25 cellular contexts compared by ENCODE assay signal in genomic region chr9:72836790-72837189, GRCh38.
"Had no signal": no experiment of that assay in that cellular context is flagged by ENCODE, and none has a peak within 500 bp of the region (broad histone marks: within the 10 kb centered on the region; RNA-seq: fewer than 3 reads in every experiment).

No MANE protein-coding gene starts in this region.

- DNase-seq: natural killer cell; occipital lobe; ovary; posterior cingulate gyrus; psoas muscle; right cardiac atrium; right lobe of liver; stimulated activated CD4-positive, alpha-beta T cell treated with anti-CD3 and anti-CD28 coated beads, Interleukin-15, amount 100 ng/mL, for 24 hours; stimulated activated CD4-positive, alpha-beta T cell treated with anti-CD3 and anti-CD28 coated beads, Interleukin-2, amount 100 ng/mL, for 24 hours; stimulated activated CD4-positive, alpha-beta T cell treated with anti-CD3 and anti-CD28 coated beads, Interleukin-2, amount 100 ng/mL, for 48 hours; stimulated activated CD4-positive, alpha-beta T cell treated with anti-CD3 and anti-CD28 coated beads, Interleukin-4, amount 100 ng/mL, for 24 hours; stimulated activated naive B cell treated with anti-CD40 and anti-IgM and Interleukin-4, amounts not matched to agents 10 μg/mL and 1 μg/mL and 100 μg/mL, for 72 hours; stimulated activated naive CD4-positive, alpha-beta T cell treated with Interleukin-2 at 50 U/mL for 16 hours; stomach; thyroid gland; trophoblast cell; upper lobe of left lung had no signal

- H3K9ac ChIP-seq: neural progenitor cell, parathyroid adenoma had no signal

- H3K27me3 ChIP-seq: neural progenitor cell, ovary, right lobe of liver, stomach, thyroid gland, tibial nerve, upper lobe of left lung, vagina had no signal

- H3K27ac ChIP-seq: neural progenitor cell, ovary, parathyroid adenoma, psoas muscle, right lobe of liver, skin epidermis, stomach, thoracic aorta, thyroid gland, tibial nerve, upper lobe of left lung, vagina had no signal

- FAIRE-seq: urothelium cell line had no signal

- H3K4me3 ChIP-seq: neural progenitor cell, ovary, psoas muscle, right lobe of liver, skin epidermis, stomach, thoracic aorta, thyroid gland, tibial nerve, upper lobe of left lung, vagina had no signal

- H3K36me3 ChIP-seq: neural progenitor cell, ovary, right lobe of liver, stomach, thoracic aorta, thyroid gland, tibial nerve, upper lobe of left lung, vagina had no signal

- ATAC-seq: natural killer cell; psoas muscle; right cardiac atrium; right lobe of liver; stimulated activated effector memory CD8-positive, alpha-beta T cell treated with anti-CD3 and anti-CD28 coated beads, Interleukin-12 subunit alpha, Interleukin-12 subunit beta, amount 100 ng/mL, for 72 hours; stimulated activated naive B cell treated with anti-CD40 and anti-IgM and Interleukin-4, amounts not matched to agents 10 μg/mL and 1 μg/mL and 100 μg/mL, for 72 hours had no signal

- H3K9me3 ChIP-seq: ovary, psoas muscle, right lobe of liver, stomach, thoracic aorta, thyroid gland, tibial nerve, upper lobe of left lung, vagina had no signal

- H3K4me1 ChIP-seq: parathyroid adenoma, psoas muscle, thyroid gland, tibial nerve, upper lobe of left lung, vagina had no signal
